Comparison of ENCODE assay signal across 8 cellular contexts in genomic region chr19:18587962-18588610, GRCh38. TPM values are rescaled to one million over a fixed set of nuclear protein-coding genes. Genes with fewer than 3 reads are reported as not detected.
DNase-seq lines count a peak whose midpoint lies in the region; ATAC-seq and TF ChIP-seq lines count a peak whose summit lies in the region.

No MANE protein-coding gene starts in this region.

- H3K9me3 ChIP-seq in PC-9 (ENCODE audit: insufficient read depth, low read depth) (no peaks in the 10 kb centered on the region), esophagus (ENCODE audit: control insufficient read depth in 2 of 2, insufficient read depth in 1 of 2, low read depth in 1 of 2, low read length in 1 of 2) (peaks cover 0 to 4% of the 10 kb centered on the region in 2 donors)

- CTCF ChIA-PET in PC-9 (lab: Charles Lee) = interaction anchor here (0.9 kb wide), 1 partner anchor 243 kb away, joined by 3 read pairs; no protein-coding TSS in a partner anchor

- ATAC-seq in GM19467 (IDR thresholded peaks at IDR 0.05; ENCODE audit: unreplicated experiment) = peak; percentile 20

- POLR2A ChIA-PET in PC-9 (lab: Charles Lee; ENCODE audit: unreplicated experiment) = interaction anchor here (0.5 to 0.8 kb wide), 3 partner anchors 30 to 1871 kb away, joined by 3 to 14 read pairs (median 4); no protein-coding TSS in a partner anchor

- 34% methylated on average over 16 of the region's 16 CpGs for WGBS in esophagus, 2 donors

- H3K27me3 ChIP-seq in PC-9 (ENCODE audit: insufficient read depth, low read depth) (no peaks in the 10 kb centered on the region), esophagus (ENCODE audit: control insufficient read depth in 1 of 2, insufficient read depth in 2 of 2, low read length in 2 of 2) (no peaks in the 10 kb centered on the region), rectal smooth muscle tissue (ENCODE audit: control insufficient read depth, insufficient read depth, low read length) (no peaks in the 10 kb centered on the region)

- no peak for DNase-seq in PC-9
- DNase-seq in NCI-H1092 (lab: John Stamatoyannopoulos, UW) = no peak
- no peak for DNase-seq in central memory CD4-positive, alpha-beta T cell
- DNase-seq in NCI-H2171 (lab: John Stamatoyannopoulos, UW) = no peak
- no peak for DNase-seq in cortex of kidney (lab: John Stamatoyannopoulos, UW)

- no peaks in the 10 kb centered on the region for H3K9me2 ChIP-seq in PC-9 (ENCODE audit: insufficient read depth)

- no peaks in the 10 kb centered on the region for H4K20me1 ChIP-seq in PC-9 (ENCODE audit: insufficient read depth)

- H3K9ac ChIP-seq in rectal smooth muscle tissue (ENCODE audit: low read length) = no peak overlapping the region

- H3K79me2 ChIP-seq in PC-9 (ENCODE audit: low read depth) = peaks cover 14% of the 10 kb centered on the region; the same call in 1 of the 2 replicates

- peak overlapping the region; percentile 84 for H3K4me2 ChIP-seq in PC-9

- H3K4me3 ChIP-seq in PC-9 (peak overlapping the region; percentile 79), esophagus (ENCODE audit: low read depth in 1 of 2, low read length in 2 of 2) (peak overlapping the region; percentile 78 to 85), rectal smooth muscle tissue (ENCODE audit: low read length) (peak overlapping the region; percentile 85)

- intact Hi-C loops in PC-9 (cut with micrococcal nuclease; ENCODE audit: unreplicated experiment) = loop anchor here (5.0 kb wide), 1 partner anchor 244 kb away; the partner anchor contains the start of gene UPF1

- no peak for TF ChIP-seq CTCF in PC-9 (conservative IDR thresholded peaks at IDR 0.05)

- peak overlapping the region; percentile 92 for H2AFZ ChIP-seq in PC-9

- H3K4me1 ChIP-seq in PC-9 (replicated peaks; ENCODE audit: insufficient read depth) (peaks cover 11% of the 10 kb centered on the region), esophagus (ENCODE audit: control insufficient read depth in 2 of 2, insufficient read depth in 2 of 2, low read length in 1 of 2) (peaks cover 6 to 9% of the 10 kb centered on the region in 2 donors), rectal smooth muscle tissue (ENCODE audit: control insufficient read depth, insufficient read depth, low read length) (peaks cover 8% of the 10 kb centered on the region)

- peaks cover 38% of the 10 kb centered on the region; the same call in 1 of the 2 replicates for H3F3A ChIP-seq in PC-9 (ENCODE audit: insufficient read depth, low read depth)

- TSS peak; percentile 80 for BruUV-seq in PC-9 (replicated peaks; lab: Mats Ljungman, UMichigan)

- no peaks in the 10 kb centered on the region; the same call in 1 of the 2 replicates for H3K36me3 ChIP-seq in PC-9 (ENCODE audit: low read depth)
- peaks cover 0 to 5% of the 10 kb centered on the region in 2 donors for H3K36me3 ChIP-seq in esophagus (ENCODE audit: control insufficient read depth in 2 of 2, insufficient read depth in 2 of 2, low read length in 1 of 2)
- peaks cover 3% of the 10 kb centered on the region for H3K36me3 ChIP-seq in rectal smooth muscle tissue (ENCODE audit: control insufficient read depth, insufficient read depth, low read length)

- H3K27ac ChIP-seq in PC-9 (peak overlapping the region; percentile 64), esophagus (ENCODE audit: low read depth in 2 of 2, low read length in 1 of 2) (peak overlapping the region; percentile 88 to 93), rectal smooth muscle tissue (ENCODE audit: low read depth, low read length) (peak overlapping the region; percentile 73)

RNA-seq across cellular contexts. Expression of gene REX1BD, which starts 0.5 kb away (rescaled TPM):
- total RNA-seq in PC-9 (2021) = 44.8 and 64.3 TPM in 2 replicates
- polyA plus RNA-seq in esophagus = 10 to 100 TPM; 48.4 to 59.0 TPM

RNA-seq across cellular contexts. Expression of gene UBA52, which starts 16.4 kb away (rescaled TPM):
- 1,141 and 1,151 TPM in 2 replicates for total RNA-seq in PC-9 (2021)
- polyA plus RNA-seq in esophagus = 1,000 to 10,000 TPM in 1 of 2 donors, 100 to 1,000 TPM in 1; 709 to 1,325 TPM

RNA-seq across cellular contexts. Expression of gene CRLF1, which starts 18.5 kb away (rescaled TPM):
- total RNA-seq in PC-9 (2021) = 0.46 and 2.8 TPM in 2 replicates
- 10 to 100 TPM in 1 of 2 donors, 1 to 10 TPM in 1; 2.8 to 11.1 TPM for polyA plus RNA-seq in esophagus

RNA-seq across cellular contexts. Expression of gene TMEM59L, which starts 24.6 kb away (rescaled TPM):
- total RNA-seq in PC-9 (2021) = 0.65 and 2.5 TPM in 2 replicates
- polyA plus RNA-seq in esophagus = under 1 TPM; 0.41 to 0.71 TPM

RNA-seq across cellular contexts. Expression of gene KXD1, which starts 30.4 kb away (rescaled TPM):
- 97.0 and 101 TPM in 2 replicates for total RNA-seq in PC-9 (2021)
- polyA plus RNA-seq in esophagus = 10 to 100 TPM; 43.7 to 68.1 TPM
